1 cellular context compared by ENCODE assay signal in the genomic region with DNA sequence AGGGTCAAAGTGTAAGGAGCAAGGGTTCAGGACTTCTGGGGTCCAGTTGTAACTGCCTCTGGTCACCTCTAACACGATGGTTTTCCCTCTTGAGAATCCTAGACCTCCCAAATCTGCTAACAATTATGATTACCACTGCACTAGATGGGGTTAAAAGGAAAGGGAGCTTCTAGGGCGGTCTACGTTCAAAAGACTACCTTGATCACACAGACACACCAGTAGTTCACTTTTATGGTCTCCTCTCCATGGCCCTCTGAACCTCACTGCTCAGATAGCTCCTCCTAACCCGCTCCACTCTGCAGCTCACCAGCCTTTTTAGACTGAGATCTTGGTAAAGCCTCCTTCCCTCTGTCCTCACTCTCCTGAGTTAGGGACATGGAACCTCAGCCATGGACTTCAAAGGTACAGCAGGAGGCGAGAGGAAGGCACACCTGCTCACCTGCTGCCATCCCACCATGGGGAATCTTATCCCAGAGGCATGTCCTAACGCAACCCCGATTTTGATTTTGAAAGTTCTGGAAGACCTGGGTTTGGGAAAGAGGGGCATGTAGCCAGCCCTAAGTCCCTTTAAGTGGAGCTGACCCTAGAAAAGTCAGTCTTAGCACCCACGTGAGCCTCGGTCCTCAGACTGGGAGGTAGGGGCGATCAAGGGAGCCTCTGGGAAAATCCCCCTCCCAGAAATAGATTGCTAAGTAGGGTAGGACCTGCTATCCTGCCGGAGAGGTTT.
TF ChIP-seq lines count a peak whose summit lies in the region.

No MANE protein-coding gene starts in this region.

TF ChIP-seq in HepG2, 621 proteins besides CTCF, POLR2A, EP300 and RAD21 (continued from another document and continues in another):
- no peak for TF ChIP-seq SRSF9 (IDR thresholded peaks at IDR 0.05; ENCODE audit: borderline replicate concordance, insufficient read depth, low read depth, low read length, poor library complexity, severe bottlenecking)
- TF ChIP-seq, protein P1, sequence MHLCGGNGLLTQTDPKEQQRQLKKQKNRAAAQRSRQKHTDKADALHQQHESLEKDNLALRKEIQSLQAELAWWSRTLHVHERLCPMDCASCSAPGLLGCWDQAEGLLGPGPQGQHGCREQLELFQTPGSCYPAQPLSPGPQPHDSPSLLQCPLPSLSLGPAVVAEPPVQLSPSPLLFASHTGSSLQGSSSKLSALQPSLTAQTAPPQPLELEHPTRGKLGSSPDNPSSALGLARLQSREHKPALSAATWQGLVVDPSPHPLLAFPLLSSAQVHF (CRISPR knock-in tag; IDR thresholded peaks at IDR 0.05), result no peak
- TF ChIP-seq PHF8 (CRISPR knock-in tag; IDR thresholded peaks at IDR 0.05), result no peak
- TF ChIP-seq TAF1 (CRISPR knock-in tag; IDR thresholded peaks at IDR 0.05), result no peak
- TF ChIP-seq REPIN1 (CRISPR knock-in tag; IDR thresholded peaks at IDR 0.05; ENCODE audit: borderline replicate concordance, low read depth), result no peak
- TF ChIP-seq ZNF430 (CRISPR knock-in tag; IDR thresholded peaks at IDR 0.05), result no peak
- TF ChIP-seq, protein P2, sequence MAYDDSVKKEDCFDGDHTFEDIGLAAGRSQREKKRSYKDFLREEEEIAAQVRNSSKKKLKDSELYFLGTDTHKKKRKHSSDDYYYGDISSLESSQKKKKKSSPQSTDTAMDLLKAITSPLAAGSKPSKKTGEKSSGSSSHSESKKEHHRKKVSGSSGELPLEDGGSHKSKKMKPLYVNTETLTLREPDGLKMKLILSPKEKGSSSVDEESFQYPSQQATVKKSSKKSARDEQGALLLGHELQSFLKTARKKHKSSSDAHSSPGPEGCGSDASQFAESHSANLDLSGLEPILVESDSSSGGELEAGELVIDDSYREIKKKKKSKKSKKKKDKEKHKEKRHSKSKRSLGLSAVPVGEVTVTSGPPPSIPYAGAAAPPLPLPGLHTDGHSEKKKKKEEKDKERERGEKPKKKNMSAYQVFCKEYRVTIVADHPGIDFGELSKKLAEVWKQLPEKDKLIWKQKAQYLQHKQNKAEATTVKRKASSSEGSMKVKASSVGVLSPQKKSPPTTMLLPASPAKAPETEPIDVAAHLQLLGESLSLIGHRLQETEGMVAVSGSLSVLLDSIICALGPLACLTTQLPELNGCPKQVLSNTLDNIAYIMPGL (CRISPR knock-in tag; IDR thresholded peaks at IDR 0.05; ENCODE audit: borderline replicate concordance in 1 of 2, low read depth in 1 of 2), result no peak
- TF ChIP-seq, protein P3, sequence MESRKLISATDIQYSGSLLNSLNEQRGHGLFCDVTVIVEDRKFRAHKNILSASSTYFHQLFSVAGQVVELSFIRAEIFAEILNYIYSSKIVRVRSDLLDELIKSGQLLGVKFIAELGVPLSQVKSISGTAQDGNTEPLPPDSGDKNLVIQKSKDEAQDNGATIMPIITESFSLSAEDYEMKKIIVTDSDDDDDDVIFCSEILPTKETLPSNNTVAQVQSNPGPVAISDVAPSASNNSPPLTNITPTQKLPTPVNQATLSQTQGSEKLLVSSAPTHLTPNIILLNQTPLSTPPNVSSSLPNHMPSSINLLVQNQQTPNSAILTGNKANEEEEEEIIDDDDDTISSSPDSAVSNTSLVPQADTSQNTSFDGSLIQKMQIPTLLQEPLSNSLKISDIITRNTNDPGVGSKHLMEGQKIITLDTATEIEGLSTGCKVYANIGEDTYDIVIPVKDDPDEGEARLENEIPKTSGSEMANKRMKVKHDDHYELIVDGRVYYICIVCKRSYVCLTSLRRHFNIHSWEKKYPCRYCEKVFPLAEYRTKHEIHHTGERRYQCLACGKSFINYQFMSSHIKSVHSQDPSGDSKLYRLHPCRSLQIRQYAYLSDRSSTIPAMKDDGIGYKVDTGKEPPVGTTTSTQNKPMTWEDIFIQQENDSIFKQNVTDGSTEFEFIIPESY (CRISPR knock-in tag; IDR thresholded peaks at IDR 0.05), result no peak
- TF ChIP-seq, protein P4, sequence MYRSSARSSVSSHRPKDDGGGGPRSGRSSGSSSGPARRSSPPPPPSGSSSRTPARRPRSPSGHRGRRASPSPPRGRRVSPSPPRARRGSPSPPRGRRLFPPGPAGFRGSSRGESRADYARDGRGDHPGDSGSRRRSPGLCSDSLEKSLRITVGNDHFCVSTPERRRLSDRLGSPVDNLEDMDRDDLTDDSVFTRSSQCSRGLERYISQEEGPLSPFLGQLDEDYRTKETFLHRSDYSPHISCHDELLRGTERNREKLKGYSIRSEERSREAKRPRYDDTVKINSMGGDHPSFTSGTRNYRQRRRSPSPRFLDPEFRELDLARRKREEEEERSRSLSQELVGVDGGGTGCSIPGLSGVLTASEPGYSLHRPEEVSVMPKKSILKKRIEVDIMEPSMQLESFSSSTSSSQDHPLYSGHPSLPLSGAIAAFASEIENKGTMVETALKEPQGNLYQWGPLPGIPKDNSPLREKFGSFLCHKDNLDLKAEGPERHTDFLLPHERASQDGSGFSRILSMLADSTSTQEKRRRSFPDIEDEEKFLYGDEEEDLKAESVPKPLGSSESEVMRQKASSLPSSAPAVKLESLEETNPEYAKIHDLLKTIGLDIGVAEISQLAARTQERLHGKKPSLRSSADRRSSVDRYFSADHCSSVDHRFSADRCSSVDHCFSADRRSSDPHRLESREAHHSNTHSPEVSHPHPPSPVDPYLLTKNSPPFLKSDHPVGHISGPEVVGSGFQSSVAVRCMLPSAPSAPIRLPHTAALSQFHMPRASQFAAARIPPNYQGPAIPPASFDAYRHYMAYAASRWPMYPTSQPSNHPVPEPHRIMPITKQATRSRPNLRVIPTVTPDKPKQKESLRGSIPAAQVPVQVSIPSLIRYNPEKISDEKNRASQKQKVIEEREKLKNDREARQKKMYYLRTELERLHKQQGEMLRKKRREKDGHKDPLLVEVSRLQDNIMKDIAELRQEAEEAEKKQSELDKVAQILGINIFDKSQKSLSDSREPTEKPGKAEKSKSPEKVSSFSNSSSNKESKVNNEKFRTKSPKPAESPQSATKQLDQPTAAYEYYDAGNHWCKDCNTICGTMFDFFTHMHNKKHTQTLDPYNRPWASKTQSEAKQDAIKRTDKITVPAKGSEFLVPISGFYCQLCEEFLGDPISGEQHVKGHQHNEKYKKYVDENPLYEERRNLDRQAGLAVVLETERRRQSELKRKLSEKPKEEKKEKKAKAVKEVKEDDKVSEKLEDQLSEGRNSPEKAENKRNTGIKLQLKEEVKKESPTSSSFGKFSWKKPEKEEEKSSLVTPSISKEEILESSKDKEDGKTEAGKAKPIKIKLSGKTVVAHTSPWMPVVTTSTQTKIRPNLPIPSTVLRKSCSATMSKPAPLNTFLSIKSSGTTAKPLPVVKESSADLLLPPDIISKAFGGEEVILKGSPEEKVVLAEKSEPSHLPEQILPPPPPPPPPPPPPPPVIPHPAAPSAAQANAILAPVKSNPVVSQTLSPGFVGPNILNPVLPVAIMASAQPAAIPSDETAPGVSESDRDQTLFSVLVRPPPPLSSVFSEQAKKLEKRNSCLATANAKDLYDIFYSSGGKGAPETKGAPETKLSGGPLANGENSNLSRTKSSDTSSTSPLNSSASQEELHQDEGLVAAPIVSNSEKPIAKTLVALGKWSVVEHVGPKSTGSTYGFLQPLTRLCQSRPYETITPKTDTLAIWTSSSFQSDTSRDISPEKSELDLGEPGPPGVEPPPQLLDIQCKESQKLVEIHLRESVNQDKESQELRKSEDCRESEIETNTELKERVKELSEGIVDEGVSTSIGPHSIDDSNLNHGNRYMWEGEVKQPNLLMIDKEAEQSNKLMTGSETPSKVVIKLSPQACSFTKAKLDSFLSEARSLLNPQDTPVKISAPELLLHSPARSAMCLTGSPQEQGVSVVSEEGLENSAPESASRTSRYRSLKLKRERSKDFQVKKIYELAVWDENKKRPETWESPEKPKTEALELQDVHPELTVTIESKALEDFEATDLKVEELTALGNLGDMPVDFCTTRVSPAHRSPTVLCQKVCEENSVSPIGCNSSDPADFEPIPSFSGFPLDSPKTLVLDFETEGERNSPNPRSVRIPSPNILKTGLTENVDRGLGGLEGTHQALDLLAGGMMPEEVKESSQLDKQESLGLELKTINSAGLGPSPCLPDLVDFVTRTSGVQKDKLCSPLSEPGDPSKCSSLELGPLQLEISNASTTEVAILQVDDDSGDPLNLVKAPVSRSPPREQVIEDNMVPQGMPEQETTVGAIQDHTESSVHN (CRISPR knock-in tag; IDR thresholded peaks at IDR 0.05), result no peak
- 0 out of 2 replicates have a peak, but pooled peaks have one; percentile 36 for TF ChIP-seq HDAC2 (CRISPR knock-in tag; IDR thresholded peaks at IDR 0.05)
- TF ChIP-seq SKI (IDR thresholded peaks at IDR 0.05; ENCODE audit: partially characterized antibody), result no peak
- TF ChIP-seq ZNF12 (CRISPR knock-in tag; IDR thresholded peaks at IDR 0.05), result no peak
- TF ChIP-seq, protein P5, sequence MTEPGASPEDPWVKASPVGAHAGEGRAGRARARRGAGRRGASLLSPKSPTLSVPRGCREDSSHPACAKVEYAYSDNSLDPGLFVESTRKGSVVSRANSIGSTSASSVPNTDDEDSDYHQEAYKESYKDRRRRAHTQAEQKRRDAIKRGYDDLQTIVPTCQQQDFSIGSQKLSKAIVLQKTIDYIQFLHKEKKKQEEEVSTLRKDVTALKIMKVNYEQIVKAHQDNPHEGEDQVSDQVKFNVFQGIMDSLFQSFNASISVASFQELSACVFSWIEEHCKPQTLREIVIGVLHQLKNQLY (CRISPR knock-in tag; IDR thresholded peaks at IDR 0.05), result no peak
- TF ChIP-seq ZNF879 (CRISPR knock-in tag; IDR thresholded peaks at IDR 0.05), result no peak
- TF ChIP-seq DPF2 (CRISPR knock-in tag; IDR thresholded peaks at IDR 0.05; ENCODE audit: borderline replicate concordance, low read depth), result no peak
- TF ChIP-seq HMG20B (CRISPR knock-in tag; conservative IDR thresholded peaks at IDR 0.05), result no peak
- no peak for TF ChIP-seq RFXANK (CRISPR knock-in tag; IDR thresholded peaks at IDR 0.05)
- TF ChIP-seq, protein P6, sequence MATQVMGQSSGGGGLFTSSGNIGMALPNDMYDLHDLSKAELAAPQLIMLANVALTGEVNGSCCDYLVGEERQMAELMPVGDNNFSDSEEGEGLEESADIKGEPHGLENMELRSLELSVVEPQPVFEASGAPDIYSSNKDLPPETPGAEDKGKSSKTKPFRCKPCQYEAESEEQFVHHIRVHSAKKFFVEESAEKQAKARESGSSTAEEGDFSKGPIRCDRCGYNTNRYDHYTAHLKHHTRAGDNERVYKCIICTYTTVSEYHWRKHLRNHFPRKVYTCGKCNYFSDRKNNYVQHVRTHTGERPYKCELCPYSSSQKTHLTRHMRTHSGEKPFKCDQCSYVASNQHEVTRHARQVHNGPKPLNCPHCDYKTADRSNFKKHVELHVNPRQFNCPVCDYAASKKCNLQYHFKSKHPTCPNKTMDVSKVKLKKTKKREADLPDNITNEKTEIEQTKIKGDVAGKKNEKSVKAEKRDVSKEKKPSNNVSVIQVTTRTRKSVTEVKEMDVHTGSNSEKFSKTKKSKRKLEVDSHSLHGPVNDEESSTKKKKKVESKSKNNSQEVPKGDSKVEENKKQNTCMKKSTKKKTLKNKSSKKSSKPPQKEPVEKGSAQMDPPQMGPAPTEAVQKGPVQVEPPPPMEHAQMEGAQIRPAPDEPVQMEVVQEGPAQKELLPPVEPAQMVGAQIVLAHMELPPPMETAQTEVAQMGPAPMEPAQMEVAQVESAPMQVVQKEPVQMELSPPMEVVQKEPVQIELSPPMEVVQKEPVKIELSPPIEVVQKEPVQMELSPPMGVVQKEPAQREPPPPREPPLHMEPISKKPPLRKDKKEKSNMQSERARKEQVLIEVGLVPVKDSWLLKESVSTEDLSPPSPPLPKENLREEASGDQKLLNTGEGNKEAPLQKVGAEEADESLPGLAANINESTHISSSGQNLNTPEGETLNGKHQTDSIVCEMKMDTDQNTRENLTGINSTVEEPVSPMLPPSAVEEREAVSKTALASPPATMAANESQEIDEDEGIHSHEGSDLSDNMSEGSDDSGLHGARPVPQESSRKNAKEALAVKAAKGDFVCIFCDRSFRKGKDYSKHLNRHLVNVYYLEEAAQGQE (IDR thresholded peaks at IDR 0.05; ENCODE audit: borderline replicate concordance in 1 of 2, low read depth in 1 of 2, low read length in 2 of 2), result 0 out of 4 replicates have a peak, but pooled peaks of 1 of the 2 experiments have one; percentile 3
- TF ChIP-seq, protein P7, sequence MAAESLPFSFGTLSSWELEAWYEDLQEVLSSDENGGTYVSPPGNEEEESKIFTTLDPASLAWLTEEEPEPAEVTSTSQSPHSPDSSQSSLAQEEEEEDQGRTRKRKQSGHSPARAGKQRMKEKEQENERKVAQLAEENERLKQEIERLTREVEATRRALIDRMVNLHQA (CRISPR knock-in tag; IDR thresholded peaks at IDR 0.05), result no peak
- no peak for TF ChIP-seq ZNF224 (CRISPR knock-in tag; IDR thresholded peaks at IDR 0.05)
- TF ChIP-seq, protein P8, sequence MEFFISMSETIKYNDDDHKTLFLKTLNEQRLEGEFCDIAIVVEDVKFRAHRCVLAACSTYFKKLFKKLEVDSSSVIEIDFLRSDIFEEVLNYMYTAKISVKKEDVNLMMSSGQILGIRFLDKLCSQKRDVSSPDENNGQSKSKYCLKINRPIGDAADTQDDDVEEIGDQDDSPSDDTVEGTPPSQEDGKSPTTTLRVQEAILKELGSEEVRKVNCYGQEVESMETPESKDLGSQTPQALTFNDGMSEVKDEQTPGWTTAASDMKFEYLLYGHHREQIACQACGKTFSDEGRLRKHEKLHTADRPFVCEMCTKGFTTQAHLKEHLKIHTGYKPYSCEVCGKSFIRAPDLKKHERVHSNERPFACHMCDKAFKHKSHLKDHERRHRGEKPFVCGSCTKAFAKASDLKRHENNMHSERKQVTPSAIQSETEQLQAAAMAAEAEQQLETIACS (CRISPR knock-in tag; IDR thresholded peaks at IDR 0.05), result no peak
- peak; percentile 52; the same call in 1 of the 2 replicates for TF ChIP-seq AKAP8 (CRISPR knock-in tag; IDR thresholded peaks at IDR 0.05)
- TF ChIP-seq YEATS2 (CRISPR knock-in tag; IDR thresholded peaks at IDR 0.05; ENCODE audit: borderline replicate concordance), result no peak
- TF ChIP-seq, protein P9, sequence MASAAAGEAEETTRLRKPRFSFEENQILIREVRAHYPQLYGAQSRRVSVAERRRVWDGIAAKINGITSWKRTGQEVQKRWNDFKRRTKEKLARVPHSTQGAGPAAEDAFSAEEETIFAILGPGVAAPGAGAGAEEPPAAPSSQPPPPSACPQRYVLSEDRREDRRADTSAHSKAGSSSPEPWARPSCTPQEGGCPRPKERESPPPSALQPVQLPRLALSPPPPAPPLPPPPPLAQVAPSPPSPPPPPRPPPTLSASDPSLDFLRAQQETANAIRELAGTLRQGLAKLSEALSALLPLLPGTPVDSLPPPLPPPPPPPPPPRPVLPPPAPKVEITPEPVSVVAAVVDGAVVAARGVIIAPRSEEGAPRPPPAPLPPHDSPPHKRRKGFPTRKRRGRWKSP (CRISPR knock-in tag; IDR thresholded peaks at IDR 0.05), result 0 out of 2 replicates have a peak, but pooled peaks have one; percentile 30
- no peak for TF ChIP-seq EED (CRISPR knock-in tag; IDR thresholded peaks at IDR 0.05)
- no peak for TF ChIP-seq ZNF180 (CRISPR knock-in tag; IDR thresholded peaks at IDR 0.05; ENCODE audit: borderline replicate concordance, low read depth)
- TF ChIP-seq NR3C1 (CRISPR knock-in tag; IDR thresholded peaks at IDR 0.05), result no peak
- TF ChIP-seq MBNL3 (CRISPR knock-in tag; conservative IDR thresholded peaks at IDR 0.05), result no peak
- TF ChIP-seq ATRX (CRISPR knock-in tag; IDR thresholded peaks at IDR 0.05; ENCODE audit: borderline replicate concordance), result no peak
- TF ChIP-seq ZNF10 (CRISPR knock-in tag; IDR thresholded peaks at IDR 0.05; ENCODE audit: borderline replicate concordance, low read depth), result no peak
- TF ChIP-seq FOXO1 (CRISPR knock-in tag; IDR thresholded peaks at IDR 0.05), result 0 out of 2 replicates have a peak, but pooled peaks have one; percentile 12
- peak; percentile 45; the same call in 1 of the 2 replicates for TF ChIP-seq SPEN (CRISPR knock-in tag; IDR thresholded peaks at IDR 0.05; ENCODE audit: low read depth)
- TF ChIP-seq ZBTB3 (CRISPR knock-in tag; IDR thresholded peaks at IDR 0.05; ENCODE audit: borderline replicate concordance, low read depth), result no peak
- TF ChIP-seq IKZF4 (CRISPR knock-in tag; IDR thresholded peaks at IDR 0.05; ENCODE audit: borderline replicate concordance, low read depth, not compliant biosample characterization), result no peak
- TF ChIP-seq CBX1 (IDR thresholded peaks at IDR 0.05; ENCODE audit: low read depth), result no peak
- no peak for TF ChIP-seq SIX1 (CRISPR knock-in tag; IDR thresholded peaks at IDR 0.05; ENCODE audit: borderline replicate concordance)
- no peak for TF ChIP-seq TEAD2 (CRISPR knock-in tag; IDR thresholded peaks at IDR 0.05)
- no peak for TF ChIP-seq KLF12 (CRISPR knock-in tag; IDR thresholded peaks at IDR 0.05; ENCODE audit: borderline replicate concordance)
